In the genomic region with DNA sequence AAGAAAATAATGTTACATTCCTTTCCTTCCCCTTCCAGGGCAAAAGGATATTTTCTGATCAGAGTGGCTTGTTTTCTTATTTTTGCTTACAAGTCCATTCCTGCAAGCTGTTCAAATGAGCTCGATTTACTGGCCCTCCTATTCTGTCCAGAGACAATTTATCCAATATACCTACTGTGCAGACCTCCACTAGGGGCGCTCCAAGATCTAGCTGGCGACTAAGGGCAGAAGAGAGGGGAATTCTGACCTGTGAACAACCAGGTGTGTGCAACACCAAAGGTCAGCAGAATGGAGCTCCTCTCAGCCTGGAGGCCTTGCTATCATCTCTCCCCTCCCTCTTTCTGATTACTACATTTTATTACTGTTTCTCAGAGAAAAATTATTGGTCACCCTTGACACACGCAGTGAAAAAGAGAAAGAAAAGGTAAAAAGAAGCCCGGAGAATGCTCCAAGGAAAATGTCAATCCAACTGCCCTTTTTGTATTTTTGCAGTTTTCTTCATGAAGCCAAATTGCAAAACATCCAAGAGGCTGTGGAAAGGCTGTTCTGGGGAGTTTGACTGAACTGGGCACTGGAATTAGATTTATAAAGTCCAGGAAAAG, we compare ENCODE assay signal across 8 cellular contexts. TPM values are rescaled to one million over a fixed set of nuclear protein-coding genes. Genes with fewer than 3 reads are reported as not detected.
DNase-seq lines count a peak whose midpoint lies in the region; ATAC-seq and TF ChIP-seq lines count a peak whose summit lies in the region.

No MANE protein-coding gene starts in this region.

- no peak overlapping the region for H4K5ac ChIP-seq in IMR-90 (ENCODE audit: low read depth, low read length)

- intact Hi-C loops in IMR-90 (cut with micrococcal nuclease), result no loop called here
- intact Hi-C loops in PC-9 (cut with micrococcal nuclease; ENCODE audit: unreplicated experiment), result no loop called here

- TF ChIP-seq RAD21 in IMR-90 (IDR thresholded peaks at IDR 0.05; ENCODE audit: low read length), result 0 out of 2 replicates have a peak, but pooled peaks have one; percentile 13

- peaks cover 2% of the 10 kb centered on the region; the same call in 1 of the 2 replicates for H3K9me3 ChIP-seq in IMR-90 (ENCODE audit: control insufficient read depth, insufficient read depth, low read length)
- no peaks in the 10 kb centered on the region; the same call in 1 of the 2 replicates for H3K9me3 ChIP-seq in PC-9 (ENCODE audit: insufficient read depth, low read depth)

- H3K4me1 ChIP-seq in IMR-90 (ENCODE audit: control insufficient read depth, insufficient read depth, low read length) (no peaks in the 10 kb centered on the region), PC-9 (replicated peaks; ENCODE audit: insufficient read depth) (no peaks in the 10 kb centered on the region)

- TF ChIP-seq CTCF in IMR-90 (conservative IDR thresholded peaks at IDR 0.05; ENCODE audit: low read depth, low read length), result peak; percentile 43
- peak; percentile 80 for TF ChIP-seq CTCF in PC-9 (conservative IDR thresholded peaks at IDR 0.05)

- H3K23ac ChIP-seq in IMR-90 (ENCODE audit: low read depth, low read length), result no peak overlapping the region

- H3K18ac ChIP-seq in IMR-90 (ENCODE audit: low read depth, low read length), result no peak overlapping the region

- H3K9me1 ChIP-seq in IMR-90 (ENCODE audit: insufficient read depth, low read length), result no peaks in the 10 kb centered on the region

- H2AFZ ChIP-seq in IMR-90 (replicated peaks; ENCODE audit: low read length, poor library complexity) (no peak overlapping the region), PC-9 (no peak overlapping the region)

- CTCF ChIA-PET in IMR-90 (lab: Yijun Ruan, JAX), result interaction anchor here (0.6 to 2.3 kb wide), 6 partner anchors 9 to 37 kb away, joined by 3 to 7 read pairs (median 4); no protein-coding TSS in a partner anchor
- CTCF ChIA-PET in PC-9 (lab: Charles Lee), result interaction anchor here (0.6 kb wide), 1 partner anchor 148 kb away, joined by 3 read pairs; no protein-coding TSS in a partner anchor

- no peak overlapping the region for H3K4ac ChIP-seq in IMR-90 (ENCODE audit: low read depth, low read length)

- no peak overlapping the region for H2AK5ac ChIP-seq in IMR-90 (ENCODE audit: low read depth, low read length)

- H4K20me1 ChIP-seq in IMR-90 (ENCODE audit: insufficient read depth, low read length), result no peaks in the 10 kb centered on the region
- H4K20me1 ChIP-seq in PC-9 (ENCODE audit: insufficient read depth), result no peaks in the 10 kb centered on the region

- H2AK9ac ChIP-seq in IMR-90 (replicated peaks; ENCODE audit: low read depth, low read length, poor library complexity), result no peak overlapping the region

- no TSS peak for BruUV-seq in IMR-90 (replicated peaks; lab: Mats Ljungman, UMichigan)
- BruUV-seq in PC-9 (replicated peaks; lab: Mats Ljungman, UMichigan), result no TSS peak

- H3K36me3 ChIP-seq in IMR-90 (ENCODE audit: control insufficient read depth, insufficient read depth, low read length) (no peaks in the 10 kb centered on the region), PC-9 (ENCODE audit: low read depth) (no peaks in the 10 kb centered on the region)

- H3K9me2 ChIP-seq in PC-9 (ENCODE audit: insufficient read depth), result no peaks in the 10 kb centered on the region

- POLR2A ChIA-PET in IMR-90 (lab: Charles Lee; ENCODE audit: unreplicated experiment) (interaction anchor here (0.7 kb wide), 1 partner anchor 11 kb away, joined by 3 read pairs; no protein-coding TSS in a partner anchor), PC-9 (lab: Charles Lee; ENCODE audit: unreplicated experiment) (no interaction called here)

- no peak overlapping the region for H3K56ac ChIP-seq in IMR-90 (ENCODE audit: extremely low read depth, insufficient read depth, low read length)

- no peak overlapping the region for H2BK15ac ChIP-seq in IMR-90 (ENCODE audit: low read depth, low read length)

- DNase-seq in NCI-H1436 (lab: John Stamatoyannopoulos, UW) (peak; percentile 67), NCI-H1436 treated with DMSO at 0.1 percent for 48 hours (lab: John Stamatoyannopoulos, UW) (no peak), IMR-90 (peak; percentile 4), PC-9 (peak in 1 of 2 experiments; percentile 5), dermis blood vessel endothelial cell (peak; percentile 40), mucosa of gallbladder (ENCODE audit: low spot score) (peak; percentile 16)

- no peaks in the 10 kb centered on the region for H3F3A ChIP-seq in PC-9 (ENCODE audit: insufficient read depth, low read depth)

- no peak overlapping the region for H4K8ac ChIP-seq in IMR-90 (ENCODE audit: low read depth in 2 of 2, low read length in 2 of 2)

- no peak overlapping the region for H2BK120ac ChIP-seq in IMR-90 (ENCODE audit: low read depth, low read length)

- H3K27me3 ChIP-seq in IMR-90 (ENCODE audit: control insufficient read depth, insufficient read depth, low read length) (peaks cover 14% of the 10 kb centered on the region), PC-9 (ENCODE audit: insufficient read depth, low read depth) (peaks cover 34% of the 10 kb centered on the region; the same call in 1 of the 2 replicates)

- TF ChIP-seq POLR2A in IMR-90 (IDR thresholded peaks at IDR 0.05; ENCODE audit: low read depth, low read length), result no peak

- H3K4me3 ChIP-seq in IMR-90 (ENCODE audit: insufficient read depth, low read depth, low read length), result no peak overlapping the region
- no peak overlapping the region for H3K4me3 ChIP-seq in PC-9

- dilution Hi-C loops in IMR-90 (cut with HindIII; ENCODE audit: low sequenced_read_pairs, unreplicated experiment), result no loop called here

- in situ Hi-C loops in IMR-90 (cut with MboI; ENCODE audit: low sequenced_read_pairs), result no loop called here

- H2BK5ac ChIP-seq in IMR-90 (ENCODE audit: low read depth, low read length, poor library complexity, severe bottlenecking), result no peak overlapping the region

- no peaks in the 10 kb centered on the region for H3K79me1 ChIP-seq in IMR-90 (ENCODE audit: low read depth in 1 of 2, low read length in 2 of 2)

- H3K79me2 ChIP-seq in PC-9 (ENCODE audit: low read depth), result no peaks in the 10 kb centered on the region

- no peak overlapping the region for H4K91ac ChIP-seq in IMR-90 (ENCODE audit: insufficient read depth, low read depth, low read length)

- WGBS in IMR-90 (ENCODE audit: extremely low coverage in 2 of 2, insufficient read length in 1 of 2), 2 experiments, result 0% methylated on average over 1 of the region's 5 CpGs; no CpG with 5 or more reads in 1 of the 2 experiments

- no peak overlapping the region for H3K14ac ChIP-seq in IMR-90 (replicated peaks; ENCODE audit: low read depth, low read length)

- H2BK20ac ChIP-seq in IMR-90 (ENCODE audit: low read depth, low read length), result no peak overlapping the region

- H3K9ac ChIP-seq in IMR-90 (ENCODE audit: low read depth, low read length), result no peak overlapping the region

- H3K27ac ChIP-seq in IMR-90 (ENCODE audit: insufficient read depth, low read length) (no peak overlapping the region), PC-9 (no peak overlapping the region)

- H3K4me2 ChIP-seq in IMR-90 (ENCODE audit: low read depth, low read length) (no peak overlapping the region), PC-9 (no peak overlapping the region)

- ATAC-seq in IMR-90 (ENCODE audit: low read depth) (no peak), HG03159 (IDR thresholded peaks at IDR 0.05; ENCODE audit: unreplicated experiment) (no peak), HG03097 (IDR thresholded peaks at IDR 0.05; ENCODE audit: low FRiP score, unreplicated experiment) (no peak)

TF ChIP-seq in IMR-90, 13 proteins besides CTCF, POLR2A, EP300 and RAD21:
- TF ChIP-seq BHLHE40 (IDR thresholded peaks at IDR 0.05; ENCODE audit: low read depth, low read length) (no peak), CEBPB (IDR thresholded peaks at IDR 0.05; ENCODE audit: low read depth, low read length) (no peak), CHD1 (IDR thresholded peaks at IDR 0.05; ENCODE audit: low read depth, low read length) (no peak), RCOR1 (IDR thresholded peaks at IDR 0.05; ENCODE audit: insufficient replicate concordance, low read length) (no peak), NFE2L2 (IDR thresholded peaks at IDR 0.05; ENCODE audit: low read depth, low read length) (no peak), MAFK (IDR thresholded peaks at IDR 0.05; ENCODE audit: low read depth, low read length) (no peak), MAZ (IDR thresholded peaks at IDR 0.05; ENCODE audit: borderline replicate concordance, low read depth, low read length) (no peak), FOS (IDR thresholded peaks at IDR 0.05; ENCODE audit: low read depth, low read length) (no peak), SMC3 (IDR thresholded peaks at IDR 0.05; ENCODE audit: low read depth, low read length) (no peak), MXI1 (IDR thresholded peaks at IDR 0.05; ENCODE audit: borderline replicate concordance, low read depth, low read length) (no peak), RFX5 (IDR thresholded peaks at IDR 0.05; ENCODE audit: low read depth, low read length) (no peak)
- TF ChIP-seq, protein P1, sequence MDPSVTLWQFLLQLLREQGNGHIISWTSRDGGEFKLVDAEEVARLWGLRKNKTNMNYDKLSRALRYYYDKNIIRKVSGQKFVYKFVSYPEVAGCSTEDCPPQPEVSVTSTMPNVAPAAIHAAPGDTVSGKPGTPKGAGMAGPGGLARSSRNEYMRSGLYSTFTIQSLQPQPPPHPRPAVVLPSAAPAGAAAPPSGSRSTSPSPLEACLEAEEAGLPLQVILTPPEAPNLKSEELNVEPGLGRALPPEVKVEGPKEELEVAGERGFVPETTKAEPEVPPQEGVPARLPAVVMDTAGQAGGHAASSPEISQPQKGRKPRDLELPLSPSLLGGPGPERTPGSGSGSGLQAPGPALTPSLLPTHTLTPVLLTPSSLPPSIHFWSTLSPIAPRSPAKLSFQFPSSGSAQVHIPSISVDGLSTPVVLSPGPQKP (IDR thresholded peaks at IDR 0.05; ENCODE audit: borderline replicate concordance, low read depth, low read length), result no peak
- TF ChIP-seq, protein P2, sequence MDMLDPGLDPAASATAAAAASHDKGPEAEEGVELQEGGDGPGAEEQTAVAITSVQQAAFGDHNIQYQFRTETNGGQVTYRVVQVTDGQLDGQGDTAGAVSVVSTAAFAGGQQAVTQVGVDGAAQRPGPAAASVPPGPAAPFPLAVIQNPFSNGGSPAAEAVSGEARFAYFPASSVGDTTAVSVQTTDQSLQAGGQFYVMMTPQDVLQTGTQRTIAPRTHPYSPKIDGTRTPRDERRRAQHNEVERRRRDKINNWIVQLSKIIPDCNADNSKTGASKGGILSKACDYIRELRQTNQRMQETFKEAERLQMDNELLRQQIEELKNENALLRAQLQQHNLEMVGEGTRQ (IDR thresholded peaks at IDR 0.05; ENCODE audit: low read depth, low read length), result no peak

RNA-seq across cellular contexts. Expression of a gene that starts 3.2 kb away (rescaled TPM):
- not detected in 2 replicates for total RNA-seq in IMR-90 (2012; rRNA removed)
- not detected in 2 replicates for polyA plus RNA-seq in IMR-90 (2012; rRNA removed)
- polyA plus RNA-seq in IMR-90 (2012; cell fraction: cytosol; rRNA removed), result not detected in 2 replicates
- not detected in 2 replicates for polyA plus RNA-seq in IMR-90 (2012; cell fraction: nucleus; rRNA removed; ENCODE audit: low replicate concordance)
- total RNA-seq in PC-9 (2021), result not detected in 2 replicates
- not detected in 2 replicates for total RNA-seq in dermis blood vessel endothelial cell
- 0.89 TPM for total RNA-seq in mucosa of gallbladder
